Comparison of ENCODE assay signal across 24 cellular contexts in the genomic region with DNA sequence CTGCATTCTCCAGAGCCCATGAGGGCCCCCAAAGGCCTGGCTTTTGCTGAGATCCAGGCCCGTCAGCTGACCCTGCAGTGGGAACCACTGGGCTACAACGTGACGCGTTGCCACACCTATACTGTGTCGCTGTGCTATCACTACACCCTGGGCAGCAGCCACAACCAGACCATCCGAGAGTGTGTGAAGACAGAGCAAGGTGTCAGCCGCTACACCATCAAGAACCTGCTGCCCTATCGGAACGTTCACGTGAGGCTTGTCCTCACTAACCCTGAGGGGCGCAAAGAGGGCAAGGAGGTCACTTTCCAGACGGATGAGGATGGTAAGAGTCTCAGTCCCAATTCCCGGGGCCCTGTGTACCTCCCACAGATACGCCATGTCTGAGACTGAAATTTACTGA.
"Had no signal": no experiment of that assay in that cellular context is flagged by ENCODE, and none has a peak within 500 bp of the region (broad histone marks: within the 10 kb centered on the region; RNA-seq: fewer than 3 reads in every experiment).

No MANE protein-coding gene starts in this region.

- H3K9ac ChIP-seq: parathyroid adenoma had no signal

- H3K27ac ChIP-seq: esophagus muscularis mucosa, foreskin keratinocyte, gastroesophageal sphincter, heart left ventricle, hepatocyte, parathyroid adenoma, prostate gland, thoracic aorta, tibial nerve, upper lobe of left lung, uterus had no signal

- DNase-seq: cortex of kidney; effector CD8-positive, alpha-beta T cell; foreskin keratinocyte; heart left ventricle; kidney; mucosa of descending colon; naive B cell; right cardiac atrium; small intestine; stimulated activated CD4-positive, alpha-beta T cell treated with anti-CD3 and anti-CD28 coated beads, Interleukin-15, amount 100 ng/mL, for 24 hours; stimulated activated CD4-positive, alpha-beta T cell treated with anti-CD3 and anti-CD28 coated beads, Interleukin-2, amount 100 ng/mL, for 48 hours; stimulated activated naive B cell treated with anti-CD40 and anti-IgM and Interleukin-4, amounts not matched to agents 10 μg/mL and 1 μg/mL and 100 μg/mL, for 72 hours; uterus had no signal

- H2AFZ ChIP-seq: hepatocyte, parathyroid adenoma had no signal

- H3K4me3 ChIP-seq: esophagus muscularis mucosa, gastroesophageal sphincter, heart left ventricle, hepatocyte, lung, mucosa of descending colon, prostate gland, thoracic aorta, tibial nerve, upper lobe of left lung, uterus had no signal

- H3K36me3 ChIP-seq: uterus had no signal

- H3K9me3 ChIP-seq: esophagus muscularis mucosa, gastroesophageal sphincter, mucosa of descending colon, prostate gland, thoracic aorta, tibial nerve, upper lobe of left lung, uterus had no signal

- H3K4me1 ChIP-seq: parathyroid adenoma had no signal

- ATAC-seq: foreskin keratinocyte; gastroesophageal sphincter; heart left ventricle; left lobe of liver; mucosa of descending colon; natural killer cell treated with Interleukin-12 subunit alpha and Interleukin-12 subunit beta and Interleukin-15 and Interleukin-18, amount 100 ng/mL, for 72 hours; stimulated activated naive B cell treated with anti-CD40 and anti-IgM and Interleukin-4, amounts not matched to agents 10 μg/mL and 1 μg/mL and 100 μg/mL, for 72 hours had no signal

- H3K4me2 ChIP-seq: hepatocyte had no signal

- H3K27me3 ChIP-seq: esophagus muscularis mucosa, foreskin keratinocyte, gastroesophageal sphincter, heart left ventricle, hepatocyte, tibial nerve, upper lobe of left lung, uterus had no signal
